20 cellular contexts compared by ENCODE assay signal in the genomic region with DNA sequence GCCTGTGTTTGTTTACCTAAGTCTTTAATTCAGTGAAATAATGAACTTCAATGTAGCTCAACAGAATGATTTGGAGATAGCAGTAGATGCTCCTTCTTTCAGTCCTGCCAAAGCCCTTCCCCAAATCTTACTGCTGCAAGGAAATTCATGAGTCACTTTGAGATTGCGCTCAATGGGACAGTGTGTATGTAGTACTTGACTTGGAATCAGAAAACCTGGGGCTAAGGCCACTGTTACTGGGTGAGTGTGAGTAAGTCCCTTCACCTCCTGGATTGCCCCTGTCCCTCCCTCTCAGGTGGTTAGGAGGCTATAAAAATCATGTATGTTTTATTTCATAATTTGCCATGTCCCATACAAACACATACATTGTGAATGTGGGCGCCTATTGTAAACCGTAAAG. TPM values are rescaled to one million over a fixed set of nuclear protein-coding genes. Genes with fewer than 3 reads are reported as not detected.
"Had no signal": no experiment of that assay in that cellular context is flagged by ENCODE, and none has a peak within 500 bp of the region (broad histone marks: within the 10 kb centered on the region; RNA-seq: fewer than 3 reads in every experiment).

No MANE protein-coding gene starts in this region.

- H3K27ac Mint-ChIP-seq: activated naive CD4-positive, alpha-beta T cell treated with anti-CD3 and anti-CD28 coated beads, Interleukin-2, amount 50 U/mL, for 72 hours; activated T-cell treated with anti-CD3 and anti-CD28 coated beads, Interleukin-2, amount 50 U/mL, for 72 hours; nephron; progenitor cell of endocrine pancreas had no signal

- H3K4me1 ChIP-seq: left lung, lower lobe of right lung, right lobe of liver had no signal

- H3K4me3 Mint-ChIP-seq: activated T-cell treated with anti-CD3 and anti-CD28 coated beads, Interleukin-2, amount 50 U/mL, for 72 hours; nephron had no signal

- H3K9me3 Mint-ChIP-seq: activated naive CD4-positive, alpha-beta T cell treated with anti-CD3 and anti-CD28 coated beads, Interleukin-2, amount 50 U/mL, for 72 hours; activated T-cell treated with anti-CD3 and anti-CD28 coated beads, Interleukin-2, amount 50 U/mL, for 72 hours; nephron had no signal

- H3K4me1 Mint-ChIP-seq: nephron had no signal

- H3K36me3 ChIP-seq: heart left ventricle, left lung, lower lobe of right lung, ovary, right lobe of liver, thoracic aorta had no signal

- H3K4me3 ChIP-seq: coronary artery, heart left ventricle, left lung, lower lobe of right lung, ovary, right lobe of liver, thoracic aorta had no signal

- DNase-seq: activated CD4-positive, alpha-beta T cell treated with anti-CD3 and anti-CD28 coated beads for 4 hours; activated CD4-positive, alpha-beta T cell treated with anti-CD3 and anti-CD28 coated beads, Interleukin-2, amount 50 U/mL, for 4 hours; activated naive CD4-positive, alpha-beta T cell; activated T-cell treated with anti-CD3 and anti-CD28 coated beads for 4 hours; activated T-cell treated with anti-CD3 and anti-CD28 coated beads, Interleukin-2, amount 50 U/mL, for 72 hours; cerebellar nuclear complex; foreskin fibroblast; heart left ventricle; left lung; lower lobe of right lung; mesenchymal stem cell; ovary; right lobe of liver; stimulated activated CD4-positive, alpha-beta T cell treated with anti-CD3 and anti-CD28 coated beads, Interleukin-4, amount 100 ng/mL, for 1 hour; stimulated activated naive CD8-positive, alpha-beta T cell treated with anti-CD3 and anti-CD28 coated beads, Interleukin-15, Interleukin-2, amounts not matched to agents 100 U/mL and 50 U/mL, for 24 hours had no signal

- H3K9me3 ChIP-seq: heart left ventricle, left lung, lower lobe of right lung, ovary, right lobe of liver, thoracic aorta had no signal

- H3K36me3 Mint-ChIP-seq: activated naive CD4-positive, alpha-beta T cell treated with anti-CD3 and anti-CD28 coated beads, Interleukin-2, amount 50 U/mL, for 72 hours had no signal

- ATAC-seq: activated naive CD4-positive, alpha-beta T cell treated with anti-CD3 and anti-CD28 coated beads, Interleukin-2, amount 50 U/mL, for 72 hours; activated T-cell treated with anti-CD3 and anti-CD28 coated beads, Interleukin-2, amount 50 U/mL, for 72 hours; left lung; lower lobe of right lung; right lobe of liver; stimulated activated naive CD8-positive, alpha-beta T cell treated with anti-CD3 and anti-CD28 coated beads, Interleukin-15, Interleukin-2, amounts not matched to agents 100 U/mL and 50 U/mL, for 24 hours had no signal

- H3K27ac ChIP-seq: coronary artery, heart left ventricle, left lung, lower lobe of right lung, ovary, right lobe of liver, thoracic aorta had no signal

- H3K27me3 ChIP-seq: heart left ventricle, left lung, ovary, right lobe of liver had no signal

RNA-seq across cellular contexts. Expression of gene ATP13A5, which starts 29.9 kb away (rescaled TPM):
- polyA plus RNA-seq: heart left ventricle had no signal
